In genomic region chr9:127051881-127052595, GRCh38 we compare ENCODE assay signal across 23 cellular contexts.
A peak's percentile ranks its signal among the peaks of the same experiment; 100 is the strongest.
DNase-seq lines count a peak whose midpoint lies in the region; ATAC-seq, FAIRE-seq and TF ChIP-seq lines count a peak whose summit lies in the region.
"Had no signal": no experiment of that assay in that cellular context is flagged by ENCODE, and none has a peak within 500 bp of the region (broad histone marks: within the 10 kb centered on the region; RNA-seq: fewer than 3 reads in every experiment).

No MANE protein-coding gene starts in this region.

- POLR2A ChIA-PET in A673 (lab: Charles Lee; ENCODE audit: low non-redundant PET) = no interaction called here

- peaks cover 8% of the 10 kb centered on the region for H3K36me3 Mint-ChIP-seq in brain
- no peaks in the 10 kb centered on the region for H3K36me3 Mint-ChIP-seq in activated naive CD8-positive, alpha-beta T cell treated with anti-CD3 and anti-CD28 coated beads, Interleukin-2, amount 50 U/mL, for 24 hours (ENCODE audit: low read depth)

- H3K4me3 Mint-ChIP-seq in brain = no peak overlapping the region
- no peak overlapping the region for H3K4me3 Mint-ChIP-seq in activated naive CD8-positive, alpha-beta T cell treated with anti-CD3 and anti-CD28 coated beads, Interleukin-2, amount 50 U/mL, for 24 hours
- H3K4me3 Mint-ChIP-seq: CD8-positive, alpha-beta memory T cell; GM23338 had no signal

- 87 to 93% (median 89%) methylated on average over 8 of the region's 8 CpGs for WGBS in spleen, 5 donors
- 83 to 90% (median 89%) methylated on average over 8 of the region's 8 CpGs for WGBS in small intestine, 3 donors

- BruUV-seq in A673 (replicated peaks; lab: Mats Ljungman, UMichigan) = no TSS peak

- H3K9me3 ChIP-seq in A673 (ENCODE audit: low read depth, low read length, poor library complexity, severe bottlenecking) (no peaks in the 10 kb centered on the region), spleen (no peaks in the 10 kb centered on the region), small intestine (ENCODE audit: control insufficient read depth, low read depth) (no peaks in the 10 kb centered on the region)

- no peaks in the 10 kb centered on the region for H3K27me3 Mint-ChIP-seq in brain
- H3K27me3 Mint-ChIP-seq in activated naive CD8-positive, alpha-beta T cell treated with anti-CD3 and anti-CD28 coated beads, Interleukin-2, amount 50 U/mL, for 24 hours = peaks cover 5% of the 10 kb centered on the region
- H3K27me3 Mint-ChIP-seq: CD8-positive, alpha-beta memory T cell had no signal

- no peak for FAIRE-seq in small intestine (lab: Jason Lieb, UNC)
- FAIRE-seq: GM12891, GM19239, K562 had no signal

- CTCF ChIA-PET in A673 (lab: Charles Lee) = no interaction called here

- H3K27ac ChIP-seq in A673 (ENCODE audit: low read depth, low read length, poor library complexity, severe bottlenecking) = peak overlapping the region; percentile 31
- H3K27ac ChIP-seq in spleen = peak overlapping the region in 5 of 8 donors; percentile 34 to 80 (median 78)
- no peak overlapping the region for H3K27ac ChIP-seq in small intestine (ENCODE audit: low read depth in 1 of 2, low read length in 1 of 2)

- peak overlapping the region in 3 of 5 experiments; percentile 15 to 92 (median 43) for H3K27ac Mint-ChIP-seq in brain
- H3K27ac Mint-ChIP-seq in activated naive CD8-positive, alpha-beta T cell treated with anti-CD3 and anti-CD28 coated beads, Interleukin-2, amount 50 U/mL, for 24 hours = no peak overlapping the region
- H3K27ac Mint-ChIP-seq: GM23338 had no signal

- DNase-seq in A673 (ENCODE audit: low spot score) (no peak), mesenteric fat pad (ENCODE audit: low spot score) (peak; percentile 55), spleen (no peak), small intestine (no peak)
- DNase-seq in activated naive CD8-positive, alpha-beta T cell treated with anti-CD3 and anti-CD28 coated beads, Interleukin-2, amount 50 U/mL, for 24 hours = no peak
- DNase-seq: ACHN; C1 segment of cervical spinal cord; CD8-positive, alpha-beta memory T cell; DMS53; EL; MV-4-11; NCI-H187; NCI-H226; NCI-H524; NCI-H82; OCI-M1 had no signal

- H3K9me3 Mint-ChIP-seq in brain = no peaks in the 10 kb centered on the region
- no peaks in the 10 kb centered on the region for H3K9me3 Mint-ChIP-seq in activated naive CD8-positive, alpha-beta T cell treated with anti-CD3 and anti-CD28 coated beads, Interleukin-2, amount 50 U/mL, for 24 hours
- H3K9me3 Mint-ChIP-seq: CD8-positive, alpha-beta memory T cell; GM23338 had no signal

- H3K36me3 ChIP-seq in A673 (ENCODE audit: insufficient read depth, low read length, poor library complexity, severe bottlenecking) (no peaks in the 10 kb centered on the region), spleen (peaks cover 0 to 14% (median 0%) of the 10 kb centered on the region in 6 donors), small intestine (ENCODE audit: control insufficient read depth in 2 of 2, insufficient read depth in 2 of 2, low read length in 2 of 2) (peaks cover 0 to 11% of the 10 kb centered on the region in 2 donors)

- no peak for ATAC-seq in HG03097 (IDR thresholded peaks at IDR 0.05; ENCODE audit: low FRiP score, unreplicated experiment)
- no peak for ATAC-seq in activated naive CD8-positive, alpha-beta T cell treated with anti-CD3 and anti-CD28 coated beads, Interleukin-2, amount 50 U/mL, for 24 hours
- ATAC-seq: GM23338, HCT116, K562 had no signal

- intact Hi-C loops in A673 (cut with micrococcal nuclease; ENCODE audit: unreplicated experiment) = no loop called here
- intact Hi-C loops in spleen (cut with DNase I; ENCODE audit: low total_unique reads) = no loop called here

- peaks cover 61% of the 10 kb centered on the region for H3K4me1 Mint-ChIP-seq in brain
- H3K4me1 Mint-ChIP-seq in activated naive CD8-positive, alpha-beta T cell treated with anti-CD3 and anti-CD28 coated beads, Interleukin-2, amount 50 U/mL, for 24 hours = peaks cover 18% of the 10 kb centered on the region
- H3K4me1 Mint-ChIP-seq: GM23338 had no signal

- no peak for TF ChIP-seq CTCF in A673 (conservative IDR thresholded peaks at IDR 0.05; ENCODE audit: low read depth, low read length)
- no peak for TF ChIP-seq CTCF in brain (conservative IDR thresholded peaks at IDR 0.05)
- TF ChIP-seq CTCF in spleen (IDR thresholded peaks at IDR 0.05 in 8 of 11, conservative IDR thresholded peaks at IDR 0.05 in 3 of 11) = no peak

- TF ChIP-seq POLR2A in spleen (IDR thresholded peaks at IDR 0.05) = no peak

- H3K27me3 ChIP-seq in A673 (replicated peaks; ENCODE audit: insufficient read depth, low read depth, low read length, poor library complexity) (no peaks in the 10 kb centered on the region), spleen (replicated peaks in 1 of 7) (no peaks in the 10 kb centered on the region), small intestine (ENCODE audit: control insufficient read depth in 2 of 2, insufficient read depth in 2 of 2, low read length in 2 of 2) (no peaks in the 10 kb centered on the region)

- H3K4me3 ChIP-seq in A673 (ENCODE audit: low read depth, low read length, poor library complexity, severe bottlenecking) (no peak overlapping the region), spleen (no peak overlapping the region), small intestine (ENCODE audit: low read depth in 1 of 2, low read length in 2 of 2) (no peak overlapping the region)
- H3K4me3 ChIP-seq: GM23338, K562 had no signal

- peaks cover 23% of the 10 kb centered on the region for H3K4me1 ChIP-seq in A673 (ENCODE audit: insufficient read depth, low read length, poor library complexity, severe bottlenecking)
- peaks cover 15 to 65% (median 31%) of the 10 kb centered on the region in 6 donors for H3K4me1 ChIP-seq in spleen
- peaks cover 0 to 6% of the 10 kb centered on the region in 2 donors for H3K4me1 ChIP-seq in small intestine (ENCODE audit: control insufficient read depth in 2 of 2, insufficient read depth in 1 of 2, low read depth in 1 of 2, low read length in 1 of 2)

Comparison
In these comparisons a context has a peak if more than half of its experiments do, and no peak if none do; other contexts are left out.
1. H3K27ac ChIP-seq: peak in A673 (single experiment) and spleen (5 of 8); none in small intestine (0 of 2).